8 cellular contexts compared by ENCODE assay signal in the genomic region with DNA sequence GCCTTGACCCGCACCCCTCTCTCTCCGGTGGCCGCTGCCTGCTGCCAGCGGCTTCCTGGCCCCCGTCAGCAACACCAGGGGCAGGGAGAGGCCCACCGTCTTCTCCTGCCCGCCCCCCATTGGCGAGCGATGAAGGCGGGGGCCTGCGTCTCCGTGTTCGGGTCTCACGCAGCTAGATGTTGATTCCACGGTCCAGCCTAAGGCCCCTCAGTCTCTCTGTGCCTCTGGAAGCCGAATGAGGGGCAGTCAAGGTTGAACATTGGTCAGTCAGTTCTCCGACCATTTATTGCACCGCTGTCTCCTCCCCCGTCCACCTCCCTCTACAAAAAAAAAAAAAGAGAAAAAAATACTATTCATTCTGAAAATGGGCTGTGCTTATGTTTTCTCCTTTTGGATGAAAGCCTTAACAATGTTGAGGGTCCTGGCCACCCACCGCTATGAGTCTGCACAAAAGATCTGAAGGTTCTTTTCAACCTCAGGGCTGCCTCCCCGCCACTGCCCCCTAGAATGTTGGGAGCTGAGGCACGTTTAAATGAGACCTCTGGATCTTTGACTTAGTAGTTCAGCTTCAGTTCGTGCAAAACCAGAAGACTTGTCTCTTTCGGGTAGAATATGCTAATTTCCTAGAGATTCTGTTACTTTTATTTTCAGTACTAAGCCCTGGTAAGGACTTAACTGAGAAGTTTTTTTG. TPM values are rescaled to one million over a fixed set of nuclear protein-coding genes. Genes with fewer than 3 reads are reported as not detected.
DNase-seq lines count a peak whose midpoint lies in the region; ATAC-seq and TF ChIP-seq lines count a peak whose summit lies in the region.

No MANE protein-coding gene starts in this region.

- H3K27me3 ChIP-seq in PC-9 (ENCODE audit: insufficient read depth, low read depth) = no peaks in the 10 kb centered on the region
- no peaks in the 10 kb centered on the region for H3K27me3 ChIP-seq in ascending aorta

- no peak for ATAC-seq in GM18870 (IDR thresholded peaks at IDR 0.05; ENCODE audit: unreplicated experiment)

- peaks cover 14% of the 10 kb centered on the region for H3K4me1 ChIP-seq in PC-9 (replicated peaks; ENCODE audit: insufficient read depth)
- peaks cover 0 to 13% of the 10 kb centered on the region in 2 donors for H3K4me1 ChIP-seq in ascending aorta

- CTCF ChIA-PET in PC-9 (lab: Charles Lee) = no interaction called here

- peak; percentile 36 for TF ChIP-seq CTCF in HFF-Myc (IDR thresholded peaks at IDR 0.05; ENCODE audit: low read depth, low read length, missing control alignments)
- peak; percentile 38; the same call in 1 of the 2 replicates for TF ChIP-seq CTCF in PC-9 (conservative IDR thresholded peaks at IDR 0.05)
- peak in 1 of 3 experiments; percentile 8 for TF ChIP-seq CTCF in ascending aorta (IDR thresholded peaks at IDR 0.05)

- peaks cover 25% of the 10 kb centered on the region for H4K20me1 ChIP-seq in PC-9 (ENCODE audit: insufficient read depth)

- no peaks in the 10 kb centered on the region for H3K9me2 ChIP-seq in PC-9 (ENCODE audit: insufficient read depth)

- no TSS peak for BruUV-seq in PC-9 (replicated peaks; lab: Mats Ljungman, UMichigan)

- DNase-seq in ELF-1 (ENCODE audit: low read depth, low spot score) = peak; percentile 53
- no peak for DNase-seq in HFF-Myc (ENCODE audit: extremely low read depth, low read depth)
- no peak for DNase-seq in PC-9
- peak in 1 of 2 donors; percentile 69 for DNase-seq in ascending aorta (ENCODE audit: low spot score in 2 of 2)
- DNase-seq in iPS-NIHi7 (ENCODE audit: extremely low spot score) = peak; percentile 44
- peak; percentile 19 for DNase-seq in stimulated activated CD4-positive, alpha-beta T cell treated with anti-CD3 and anti-CD28 coated beads, Interleukin-1b, Interleukin-23, amount 100 ng/mL, for 48 hours
- DNase-seq in effector CD4-positive, alpha-beta T cell = no peak

- H3K9me3 ChIP-seq in PC-9 (ENCODE audit: insufficient read depth, low read depth) = no peaks in the 10 kb centered on the region
- H3K9me3 ChIP-seq in ascending aorta = no peaks in the 10 kb centered on the region

- peak overlapping the region; percentile 71 for H3K27ac ChIP-seq in PC-9
- H3K27ac ChIP-seq in ascending aorta = peak overlapping the region; percentile 90 to 97

- peaks cover 55% of the 10 kb centered on the region for H3K79me2 ChIP-seq in PC-9 (ENCODE audit: low read depth)

- POLR2A ChIA-PET in PC-9 (lab: Charles Lee; ENCODE audit: unreplicated experiment) = no interaction called here

- H3K36me3 ChIP-seq in PC-9 (ENCODE audit: low read depth) (peaks cover 35% of the 10 kb centered on the region), ascending aorta (peaks cover 0 to 12% of the 10 kb centered on the region in 2 donors)

- H3K4me3 ChIP-seq in HFF-Myc (replicated peaks; ENCODE audit: low read depth, low read length) (peak overlapping the region; percentile 65), PC-9 (peak overlapping the region; percentile 80), ascending aorta (peak overlapping the region; percentile 67 to 96)

- H2AFZ ChIP-seq in PC-9 = peak overlapping the region; percentile 83; the same call in 1 of the 2 replicates

- intact Hi-C loops in PC-9 (cut with micrococcal nuclease; ENCODE audit: unreplicated experiment) = no loop called here
- intact Hi-C loops in ascending aorta (cut with DNase I) = loop anchor here (1.0 to 10.0 kb wide), 6 partner anchors 68 to 484 kb away; partner anchors contain the start of genes HYKK and SKIC8

- H3F3A ChIP-seq in PC-9 (ENCODE audit: insufficient read depth, low read depth) = peaks cover 9% of the 10 kb centered on the region; the same call in 1 of the 2 replicates

- H3K4me2 ChIP-seq in PC-9 = peak overlapping the region; percentile 93

RNA-seq across cellular contexts. Expression of gene IREB2, which starts 0.7 kb away (rescaled TPM):
- 48.8 and 49.0 TPM in 2 replicates for total RNA-seq in PC-9 (2021)
- 12.7 TPM for total RNA-seq in ascending aorta

Comparison
In these comparisons a context has a peak if more than half of its experiments do, and no peak if none do; other contexts are left out.
1. DNase-seq: peak in ELF-1 (single experiment), iPS-NIHi7 (single experiment) and stimulated activated CD4-positive, alpha-beta T cell treated with anti-CD3 and anti-CD28 coated beads, Interleukin-1b, Interleukin-23, amount 100 ng/mL, for 48 hours (single experiment); none in HFF-Myc (single experiment), PC-9 (0 of 2) and effector CD4-positive, alpha-beta T cell (single experiment).
2. Peak in every context shown above with its lines, with median percentiles within 50 percentile points of each other: H3K4me3 ChIP-seq.